In genomic region chr6:25138024-25138696, GRCh38 we compare ENCODE assay signal across 8 cellular contexts.
DNase-seq lines count a peak whose midpoint lies in the region; ATAC-seq and TF ChIP-seq lines count a peak whose summit lies in the region.

No MANE protein-coding gene starts in this region.

- peak overlapping the region; percentile 94 for H2AFZ ChIP-seq in PC-3 (ENCODE audit: low read length)

- DNase-seq in DMS53 (lab: John Stamatoyannopoulos, UW) = peak; percentile 25
- no peak for DNase-seq in DMS53 treated with DMSO at 0.1 percent for 48 hours (lab: John Stamatoyannopoulos, UW; ENCODE audit: unreplicated experiment)
- peak; percentile 54 for DNase-seq in PC-3
- DNase-seq in activated T-helper 1 cell treated with anti-CD3 and anti-CD28 coated beads, Interleukin-12 subunit alpha, Interleukin-12 subunit beta, Interleukin-2, Interleukin-4 antibody, amounts not matched to agents 30 ng/mL and 10 ng/mL and 1 ng/mL, durations not matched to agents 14 hours and 24 hours and 36 hours (ENCODE audit: low spot score) = peak; percentile 72
- peak; percentile 71 for DNase-seq in fibroblast of the conjunctiva (ENCODE audit: low read depth)
- peak; percentile 48 for DNase-seq in pulmonary artery endothelial cell (ENCODE audit: low read depth, low spot score)
- DNase-seq in uterus = peak; percentile 61 to 79

- H3K27me3 ChIP-seq in PC-3 (ENCODE audit: low read length) (no peaks in the 10 kb centered on the region), uterus (no peaks in the 10 kb centered on the region)

- POLR2A ChIA-PET in PC-3 (lab: Charles Lee; ENCODE audit: unreplicated experiment) = no interaction called here

- no peak for TF ChIP-seq CTCF in PC-3 (conservative IDR thresholded peaks at IDR 0.05; ENCODE audit: low read depth, low read length)
- TF ChIP-seq CTCF in uterus (IDR thresholded peaks at IDR 0.05) = peak in 2 of 4 experiments; percentile 38 to 43

- H3K9me3 ChIP-seq in PC-3 (ENCODE audit: low read length) = peaks cover 16% of the 10 kb centered on the region; the same call in 1 of the 2 replicates
- no peaks in the 10 kb centered on the region for H3K9me3 ChIP-seq in uterus

- H3K4me3 Mint-ChIP-seq in activated T-helper 1 cell treated with anti-CD3 and anti-CD28 coated beads, Interleukin-12 subunit alpha, Interleukin-12 subunit beta, Interleukin-2, Interleukin-4 antibody, amounts not matched to agents 30 ng/mL and 10 ng/mL and 1 ng/mL, durations not matched to agents 14 hours and 24 hours and 36 hours = peak overlapping the region; percentile 90

- no peaks in the 10 kb centered on the region for H3K27me3 Mint-ChIP-seq in activated T-helper 1 cell treated with anti-CD3 and anti-CD28 coated beads, Interleukin-12 subunit alpha, Interleukin-12 subunit beta, Interleukin-2, Interleukin-4 antibody, amounts not matched to agents 30 ng/mL and 10 ng/mL and 1 ng/mL, durations not matched to agents 14 hours and 24 hours and 36 hours (ENCODE audit: insufficient read depth)

- H3K27ac ChIP-seq in PC-3 (ENCODE audit: low read length) = no peak overlapping the region
- H3K27ac ChIP-seq in uterus = peak overlapping the region; percentile 92

- no peaks in the 10 kb centered on the region for H3K79me2 ChIP-seq in PC-3 (ENCODE audit: low read length)

- H3F3A ChIP-seq in PC-3 (ENCODE audit: low read length, unreplicated experiment) = no peaks in the 10 kb centered on the region

- CTCF ChIA-PET in PC-3 (lab: Charles Lee) = interaction anchor here (0.6 kb wide), 1 partner anchor 352 kb away, joined by 3 read pairs; no protein-coding TSS in a partner anchor

- H3K9me2 ChIP-seq in PC-3 (replicated peaks; ENCODE audit: low read length) = no peaks in the 10 kb centered on the region

- H3K4me1 ChIP-seq in PC-3 (ENCODE audit: insufficient read depth, low read length) = no peaks in the 10 kb centered on the region; the same call in 1 of the 2 replicates
- H3K4me1 ChIP-seq in uterus = no peaks in the 10 kb centered on the region

- TF ChIP-seq POLR2A in uterus (IDR thresholded peaks at IDR 0.05) = peak; percentile 58 to 83

- H3K4me1 Mint-ChIP-seq in activated T-helper 1 cell treated with anti-CD3 and anti-CD28 coated beads, Interleukin-12 subunit alpha, Interleukin-12 subunit beta, Interleukin-2, Interleukin-4 antibody, amounts not matched to agents 30 ng/mL and 10 ng/mL and 1 ng/mL, durations not matched to agents 14 hours and 24 hours and 36 hours (ENCODE audit: low read depth) = peaks cover 41% of the 10 kb centered on the region

- ATAC-seq in HG02981 (IDR thresholded peaks at IDR 0.05; ENCODE audit: unreplicated experiment) (peak; percentile 94), PC-3 (peak; percentile 98)

- H3K36me3 ChIP-seq in PC-3 (ENCODE audit: low read depth, low read length) (peaks cover 2% of the 10 kb centered on the region; the same call in 1 of the 2 replicates), uterus (no peaks in the 10 kb centered on the region)

- BruUV-seq in PC-3 (replicated peaks; lab: Mats Ljungman, UMichigan) = no TSS peak

- H3K4me3 ChIP-seq in PC-3 (ENCODE audit: low read length) (peak overlapping the region; percentile 69), uterus (peak overlapping the region; percentile 32 to 47)

- H3K36me3 Mint-ChIP-seq in activated T-helper 1 cell treated with anti-CD3 and anti-CD28 coated beads, Interleukin-12 subunit alpha, Interleukin-12 subunit beta, Interleukin-2, Interleukin-4 antibody, amounts not matched to agents 30 ng/mL and 10 ng/mL and 1 ng/mL, durations not matched to agents 14 hours and 24 hours and 36 hours (ENCODE audit: low read depth) = peaks cover 46% of the 10 kb centered on the region

- H3K27ac Mint-ChIP-seq in activated T-helper 1 cell treated with anti-CD3 and anti-CD28 coated beads, Interleukin-12 subunit alpha, Interleukin-12 subunit beta, Interleukin-2, Interleukin-4 antibody, amounts not matched to agents 30 ng/mL and 10 ng/mL and 1 ng/mL, durations not matched to agents 14 hours and 24 hours and 36 hours = peak overlapping the region; percentile 97

- H3K4me2 ChIP-seq in PC-3 (ENCODE audit: low read length) = peak overlapping the region; percentile 89

- peak overlapping the region; percentile 21; the same call in 1 of the 2 replicates for H3K9ac ChIP-seq in PC-3 (ENCODE audit: low read length)

- intact Hi-C loops in PC-3 (cut with micrococcal nuclease) = loop anchor here (2.0 kb wide), 2 partner anchors 37 to 85 kb away; no protein-coding TSS in a partner anchor
- intact Hi-C loops in activated T-helper 1 cell treated with anti-CD3 and anti-CD28 coated beads, Interleukin-12 subunit alpha, Interleukin-12 subunit beta, Interleukin-2, Interleukin-4 antibody, amounts not matched to agents 30 ng/mL and 10 ng/mL and 1 ng/mL, durations not matched to agents 14 hours and 24 hours and 36 hours (cut with micrococcal nuclease) = loop anchor here (1.0 to 5.0 kb wide), 14 partner anchors 9 to 883 kb away; partner anchors contain the start of gene TRIM38
- intact Hi-C loops in uterus (cut with DNase I; ENCODE audit: low total_unique reads) = no loop called here

- no peaks in the 10 kb centered on the region for H4K20me1 ChIP-seq in PC-3 (ENCODE audit: low read length)

- peaks cover 5% of the 10 kb centered on the region for H3K9me3 Mint-ChIP-seq in activated T-helper 1 cell treated with anti-CD3 and anti-CD28 coated beads, Interleukin-12 subunit alpha, Interleukin-12 subunit beta, Interleukin-2, Interleukin-4 antibody, amounts not matched to agents 30 ng/mL and 10 ng/mL and 1 ng/mL, durations not matched to agents 14 hours and 24 hours and 36 hours
